Comparison of ENCODE assay signal across 12 cellular contexts in the genomic region with DNA sequence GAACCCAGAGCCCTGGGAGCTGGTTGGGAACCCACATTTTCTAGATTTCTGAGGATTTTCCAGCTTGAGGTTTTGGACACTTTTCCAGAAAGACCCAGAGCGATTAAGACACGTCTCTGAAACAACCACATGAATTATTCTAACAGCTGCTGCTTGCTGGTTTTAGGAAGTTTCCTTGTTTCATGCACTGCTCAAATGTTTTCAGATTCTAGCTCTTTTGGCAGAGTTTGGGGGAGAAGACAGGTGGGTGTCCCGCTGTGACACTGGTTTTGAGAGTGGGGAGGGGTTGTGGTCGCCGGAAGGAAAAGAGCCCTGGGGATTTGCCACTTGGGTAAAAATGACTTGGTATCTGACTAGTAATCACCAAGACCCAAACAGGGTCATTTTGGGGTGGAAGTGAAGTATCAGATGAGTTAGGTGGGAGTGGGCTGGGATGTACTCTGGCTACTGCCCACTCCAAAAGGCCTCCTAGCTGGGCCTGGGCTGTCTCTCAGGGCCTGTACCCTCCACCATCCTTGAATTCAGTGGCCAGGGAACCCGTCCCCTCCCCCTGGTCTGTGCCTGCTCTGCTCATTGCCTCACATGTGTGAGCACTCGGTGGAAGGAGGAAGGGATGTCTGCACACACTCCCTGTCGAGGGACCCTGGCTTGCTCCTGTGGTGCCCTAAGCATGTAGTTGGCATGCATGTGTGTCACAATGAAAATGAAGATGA. TPM values are rescaled to one million over a fixed set of nuclear protein-coding genes. Genes with fewer than 3 reads are reported as not detected.
DNase-seq lines count a peak whose midpoint lies in the region; ATAC-seq and TF ChIP-seq lines count a peak whose summit lies in the region.
"Had no signal": no experiment of that assay in that cellular context is flagged by ENCODE, and none has a peak within 500 bp of the region (broad histone marks: within the 10 kb centered on the region; RNA-seq: fewer than 3 reads in every experiment).

No MANE protein-coding gene starts in this region.

- H3K4me3 Mint-ChIP-seq in CD14-positive monocyte = peak overlapping the region in 1 of 2 donors; percentile 42
- H3K4me3 Mint-ChIP-seq in HFFc6 = no peak overlapping the region
- peak overlapping the region; percentile 60 for H3K4me3 Mint-ChIP-seq in activated naive CD8-positive, alpha-beta T cell
- H3K4me3 Mint-ChIP-seq in natural killer cell treated with Interleukin-12 subunit alpha and Interleukin-12 subunit beta and Interleukin-15 and Interleukin-18, amount 100 ng/mL, for 72 hours = peak overlapping the region; percentile 16

- H3K4me1 Mint-ChIP-seq in CD14-positive monocyte (peaks cover 50% of the 10 kb centered on the region), HFFc6 (ENCODE audit: low read depth) (peaks cover 36% of the 10 kb centered on the region)
- H3K4me1 Mint-ChIP-seq in activated naive CD8-positive, alpha-beta T cell (ENCODE audit: low read depth) = peaks cover 74% of the 10 kb centered on the region
- peaks cover 60 to 61% of the 10 kb centered on the region in 2 donors for H3K4me1 Mint-ChIP-seq in natural killer cell treated with Interleukin-12 subunit alpha and Interleukin-12 subunit beta and Interleukin-15 and Interleukin-18, amount 100 ng/mL, for 72 hours (ENCODE audit: low read depth in 2 of 2)

- H3K27ac Mint-ChIP-seq in CD14-positive monocyte (peak overlapping the region in 6 of 7 donors; percentile 31 to 79 (median 62)), HFFc6 (peak overlapping the region; percentile 22)
- H3K27ac Mint-ChIP-seq in activated naive CD8-positive, alpha-beta T cell = peak overlapping the region; percentile 80
- peak overlapping the region; percentile 24 to 85 for H3K27ac Mint-ChIP-seq in natural killer cell treated with Interleukin-12 subunit alpha and Interleukin-12 subunit beta and Interleukin-15 and Interleukin-18, amount 100 ng/mL, for 72 hours

- ATAC-seq in natural killer cell treated with Interleukin-12 subunit alpha and Interleukin-12 subunit beta and Interleukin-15 and Interleukin-18, amount 100 ng/mL, for 72 hours = no peak
- ATAC-seq in HG02571 (IDR thresholded peaks at IDR 0.05; ENCODE audit: unreplicated experiment) = no peak

- H3K36me3 Mint-ChIP-seq in CD14-positive monocyte = peaks cover 9 to 14% of the 10 kb centered on the region in 2 donors
- H3K36me3 Mint-ChIP-seq in HFFc6 (ENCODE audit: low read depth) = peaks cover 15% of the 10 kb centered on the region; the same call in 1 of the 2 replicates
- H3K36me3 Mint-ChIP-seq in activated naive CD8-positive, alpha-beta T cell = peaks cover 3% of the 10 kb centered on the region
- H3K36me3 Mint-ChIP-seq in natural killer cell treated with Interleukin-12 subunit alpha and Interleukin-12 subunit beta and Interleukin-15 and Interleukin-18, amount 100 ng/mL, for 72 hours = no peaks in the 10 kb centered on the region

- intact Hi-C loops in CD14-positive monocyte (cut with micrococcal nuclease) = loop anchor here in 1 of 2 donors (5.0 kb wide), 1 partner anchor 59 kb away; no protein-coding TSS in a partner anchor

- peaks cover 0 to 4% (median 0%) of the 10 kb centered on the region in 7 donors for H3K9me3 Mint-ChIP-seq in CD14-positive monocyte
- no peaks in the 10 kb centered on the region for H3K9me3 Mint-ChIP-seq in HFFc6
- no peaks in the 10 kb centered on the region for H3K9me3 Mint-ChIP-seq in activated naive CD8-positive, alpha-beta T cell (ENCODE audit: low read depth)
- H3K9me3 Mint-ChIP-seq in natural killer cell treated with Interleukin-12 subunit alpha and Interleukin-12 subunit beta and Interleukin-15 and Interleukin-18, amount 100 ng/mL, for 72 hours = no peaks in the 10 kb centered on the region

- H3K27me3 Mint-ChIP-seq in CD14-positive monocyte (ENCODE audit: low read depth in 3 of 3) = peaks cover 0 to 1% (median 0%) of the 10 kb centered on the region in 3 donors
- no peaks in the 10 kb centered on the region for H3K27me3 Mint-ChIP-seq in HFFc6 (ENCODE audit: insufficient read depth)
- H3K27me3 Mint-ChIP-seq in activated naive CD8-positive, alpha-beta T cell = no peaks in the 10 kb centered on the region
- no peaks in the 10 kb centered on the region for H3K27me3 Mint-ChIP-seq in natural killer cell treated with Interleukin-12 subunit alpha and Interleukin-12 subunit beta and Interleukin-15 and Interleukin-18, amount 100 ng/mL, for 72 hours

- DNase-seq in CD14-positive monocyte (ENCODE audit: low spot score) (no peak), HFFc6 (no peak), SKM-1 treated with dmso at 0.1 percent for 144 hours (lab: John Stamatoyannopoulos, UW; ENCODE audit: unreplicated experiment) (no peak), GM19240 (ENCODE audit: insufficient read length, low spot score) (no peak), DMS153 (lab: John Stamatoyannopoulos, UW) (no peak)
- no peak for DNase-seq in natural killer cell treated with Interleukin-12 subunit alpha and Interleukin-12 subunit beta and Interleukin-15 and Interleukin-18, amount 100 ng/mL, for 72 hours (ENCODE audit: low spot score)
- DNase-seq: DMS 273 treated with DMSO at 0.1 percent for 48 hours, NCI-H2081 treated with DMSO at 0.1 percent for 48 hours, PC-9, WERI-Rb-1 had no signal

- no peak for TF ChIP-seq CTCF in CD14-positive monocyte (IDR thresholded peaks at IDR 0.05)
- TF ChIP-seq CTCF in HFFc6 (IDR thresholded peaks at IDR 0.05) = no peak

RNA-seq across cellular contexts. Expression of gene GATAD2A, which starts 13.2 kb away (rescaled TPM):
- 1 to 10 TPM; 8.0 to 8.7 TPM for polyA plus RNA-seq in CD14-positive monocyte
- total RNA-seq in HFFc6 (2021; fragmentation: NEBNext Ultra II Directional; extraction: Animal tissue kit (Norgen Biotek cat#: 25700)) = 100 to 1,000 TPM; 107 to 123 (median 112) TPM
- total RNA-seq in natural killer cell treated with Interleukin-12 subunit alpha and Interleukin-12 subunit beta and Interleukin-15 and Interleukin-18, amount 100 ng/mL, for 72 hours = 100 to 1,000 TPM; 171 to 224 TPM

Comparison
In these comparisons a context has a peak if more than half of its experiments do, and no peak if none do; other contexts are left out.
1. H3K27ac Mint-ChIP-seq: peak in every context shown above with its lines; median percentile 80 in activated naive CD8-positive, alpha-beta T cell; 62 in CD14-positive monocyte; 54 in natural killer cell treated with Interleukin-12 subunit alpha and Interleukin-12 subunit beta and Interleukin-15 and Interleukin-18, amount 100 ng/mL, for 72 hours; 22 in HFFc6.